28 cellular contexts compared by ENCODE assay signal in the genomic region with DNA sequence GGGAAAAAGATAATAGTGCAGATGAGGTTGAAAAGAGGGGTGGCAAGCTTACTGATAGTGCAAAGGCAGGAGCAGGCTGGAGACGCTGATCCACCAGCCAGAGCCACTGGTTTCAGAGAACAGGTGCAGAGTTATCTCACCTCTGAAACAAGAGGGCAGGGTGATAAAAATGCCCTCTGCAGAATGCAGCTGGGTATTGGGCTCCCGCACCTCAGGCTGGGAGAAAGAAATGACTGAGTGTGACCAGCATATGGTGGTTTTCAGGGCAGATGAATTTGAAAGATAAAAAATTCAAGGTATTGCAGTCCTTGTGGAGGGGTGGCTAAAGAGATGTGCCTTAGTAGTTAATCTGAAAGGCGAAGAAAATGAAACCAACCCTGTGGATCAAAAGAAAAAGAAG. TPM values are rescaled to one million over a fixed set of nuclear protein-coding genes. Genes with fewer than 3 reads are reported as not detected.
DNase-seq lines count a peak whose midpoint lies in the region; ATAC-seq lines count a peak whose summit lies in the region.
"Had no signal": no experiment of that assay in that cellular context is flagged by ENCODE, and none has a peak within 500 bp of the region (broad histone marks: within the 10 kb centered on the region; RNA-seq: fewer than 3 reads in every experiment).

No MANE protein-coding gene starts in this region.

- H3K27ac Mint-ChIP-seq in T-helper 17 cell: peak overlapping the region; percentile 37
- H3K27ac Mint-ChIP-seq: activated CD4-positive, alpha-beta T cell treated with anti-CD3 and anti-CD28 coated beads, Interleukin-2, amount 10 ng/mL, durations not matched to agents 7 days and 5 days; nephron; stimulated activated memory B cell treated with anti-CD40 and anti-IgM and Interleukin-4, amounts not matched to agents 10 μg/mL and 1 μg/mL and 100 μg/mL, for 72 hours had no signal

- DNase-seq in NCI-H748 (lab: John Stamatoyannopoulos, UW; ENCODE audit: unreplicated experiment) (peak; percentile 17), NCI-H748 treated with DMSO at 0.1 percent for 48 hours (lab: John Stamatoyannopoulos, UW) (no peak), T-helper 17 cell (no peak), NCI-H774 (lab: John Stamatoyannopoulos, UW) (no peak), HPDE6-E6E7 (ENCODE audit: extremely low spot score) (no peak), NOMO-1 (lab: John Stamatoyannopoulos, UW; ENCODE audit: unreplicated experiment in 2 of 2) (no peak)
- DNase-seq: activated CD4-positive, alpha-beta T cell treated with anti-CD3 and anti-CD28 coated beads, Interleukin-2, amount 10 ng/mL, durations not matched to agents 7 days and 5 days; activated naive CD4-positive, alpha-beta T cell; AML-193; amygdala; colonic mucosa; DMS79; hypothalamus; Karpas-422; left lung; NCI-H1694 treated with DMSO at 0.1 percent for 48 hours; NCI-H446 treated with DMSO at 0.1 percent for 48 hours; SK-N-SH; spleen; stimulated activated CD4-positive, alpha-beta T cell treated with anti-CD3 and anti-CD28 coated beads, Interleukin-2, amount 100 ng/mL, for 48 hours; uterus; WERI-Rb-1 had no signal

- peaks cover 29% of the 10 kb centered on the region for H3K4me1 ChIP-seq in mucosa of stomach (ENCODE audit: control insufficient read depth, insufficient read depth, low read length)
- H3K4me1 ChIP-seq: uterus had no signal

- ATAC-seq in T-helper 17 cell: no peak
- ATAC-seq: gastroesophageal sphincter; left lung; stimulated activated memory B cell treated with anti-CD40 and anti-IgM and Interleukin-4, amounts not matched to agents 10 μg/mL and 1 μg/mL and 100 μg/mL, for 72 hours had no signal

- peaks cover 25% of the 10 kb centered on the region for H3K4me1 Mint-ChIP-seq in T-helper 17 cell

- no peaks in the 10 kb centered on the region for H3K36me3 Mint-ChIP-seq in T-helper 17 cell (ENCODE audit: low read depth)
- H3K36me3 Mint-ChIP-seq: stimulated activated memory B cell treated with anti-CD40 and anti-IgM and Interleukin-4, amounts not matched to agents 10 μg/mL and 1 μg/mL and 100 μg/mL, for 72 hours had no signal

- peaks cover 7% of the 10 kb centered on the region for H3K9me3 ChIP-seq in KOPT-K1 (ENCODE audit: insufficient read depth, low read length, poor library complexity, severe bottlenecking)
- no peaks in the 10 kb centered on the region for H3K9me3 ChIP-seq in T-helper 17 cell (ENCODE audit: control insufficient read depth, low read length, poor library complexity, severe bottlenecking)
- no peaks in the 10 kb centered on the region for H3K9me3 ChIP-seq in mucosa of stomach (ENCODE audit: control insufficient read depth, low read length)
- H3K9me3 ChIP-seq: colonic mucosa, gastroesophageal sphincter, left lung, SK-N-SH, spleen, uterus had no signal

- H3K27ac ChIP-seq in KOPT-K1 (ENCODE audit: low read depth, low read length, poor library complexity, severe bottlenecking): peak overlapping the region; percentile 40
- H3K27ac ChIP-seq: colonic mucosa, gastroesophageal sphincter, left lung, spleen, uterus, WERI-Rb-1 had no signal

- no peaks in the 10 kb centered on the region for H3K36me3 ChIP-seq in KOPT-K1 (ENCODE audit: insufficient read depth, low read length)
- H3K36me3 ChIP-seq in mucosa of stomach (ENCODE audit: control insufficient read depth, insufficient read depth, low read length): peaks cover 4% of the 10 kb centered on the region
- H3K36me3 ChIP-seq: colonic mucosa, gastroesophageal sphincter, left lung, spleen, uterus, WERI-Rb-1 had no signal

- peak overlapping the region; percentile 14 for H3K4me3 ChIP-seq in mucosa of stomach (ENCODE audit: low read length)
- H3K4me3 ChIP-seq: colonic mucosa, gastroesophageal sphincter, left lung, spleen, uterus had no signal

- H3K27me3 ChIP-seq in mucosa of stomach (ENCODE audit: control insufficient read depth, insufficient read depth, low read length): peaks cover 18% of the 10 kb centered on the region
- H3K27me3 ChIP-seq: colonic mucosa had no signal

- H3K4me3 Mint-ChIP-seq in T-helper 17 cell: no peak overlapping the region
- H3K4me3 Mint-ChIP-seq: activated CD4-positive, alpha-beta T cell treated with anti-CD3 and anti-CD28 coated beads, Interleukin-2, amount 10 ng/mL, durations not matched to agents 7 days and 5 days; nephron; stimulated activated memory B cell treated with anti-CD40 and anti-IgM and Interleukin-4, amounts not matched to agents 10 μg/mL and 1 μg/mL and 100 μg/mL, for 72 hours had no signal

- peak overlapping the region; percentile 23 for H3K9ac ChIP-seq in mucosa of stomach (ENCODE audit: low read length)
- H3K9ac ChIP-seq: SK-N-SH had no signal

- H3K27me3 Mint-ChIP-seq in T-helper 17 cell: no peaks in the 10 kb centered on the region

RNA-seq across cellular contexts. Expression of gene TMEM30B, which starts 2.9 kb away (rescaled TPM):
- total RNA-seq in T-helper 17 cell: 1 to 10 TPM; 3.5 to 4.1 TPM
- total RNA-seq: H4 had no signal

RNA-seq across cellular contexts. Expression of gene PRKCH, which starts 37.4 kb away (rescaled TPM):
- total RNA-seq in T-helper 17 cell: 100 to 1,000 TPM; 328 to 342 TPM
